8 cellular contexts compared by ENCODE assay signal in the genomic region with DNA sequence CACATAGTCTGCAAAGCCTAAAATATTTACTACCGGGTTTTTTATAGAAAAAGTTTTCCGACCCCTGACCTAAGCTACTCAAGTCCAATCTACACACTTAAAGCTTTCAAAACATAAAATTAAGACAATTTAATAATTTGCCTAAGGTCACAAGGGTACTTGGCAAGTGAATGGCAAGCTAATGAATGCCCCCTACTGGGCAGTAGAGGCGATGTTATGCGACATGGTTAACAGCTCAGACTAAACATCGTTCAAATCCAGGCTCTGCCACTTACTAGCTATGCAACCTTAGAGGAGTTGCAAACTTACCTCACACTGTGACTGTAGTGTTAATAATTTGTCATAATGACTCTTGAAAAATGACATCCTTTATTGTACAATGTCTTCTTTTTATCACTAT.
DNase-seq lines count a peak whose midpoint lies in the region; ATAC-seq and TF ChIP-seq lines count a peak whose summit lies in the region.

No MANE protein-coding gene starts in this region.

- peak; percentile 53 for TF ChIP-seq CTCF in GM12865 (IDR thresholded peaks at IDR 0.05; ENCODE audit: insufficient read depth, low read depth, low read length, missing control alignments)
- peak; percentile 22 for TF ChIP-seq CTCF in thoracic aorta (IDR thresholded peaks at IDR 0.05)

- H3K4me3 ChIP-seq in GM12865 (ENCODE audit: low read depth, low read length): no peak overlapping the region
- no peak overlapping the region for H3K4me3 ChIP-seq in SK-N-MC
- H3K4me3 ChIP-seq in thoracic aorta: no peak overlapping the region

- no peak for ATAC-seq in thoracic aorta (ENCODE audit: insufficient number of reproducible peaks, low FRiP score, low read depth)
- no peak for ATAC-seq in HG03432 (IDR thresholded peaks at IDR 0.05; ENCODE audit: unreplicated experiment)

- H3K4me1 ChIP-seq in thoracic aorta (ENCODE audit: control insufficient read depth in 1 of 2, low read depth in 2 of 2): peaks cover 8 to 25% of the 10 kb centered on the region in 2 donors

- H3K9me3 ChIP-seq in SK-N-MC (ENCODE audit: low read depth, low read length) (no peaks in the 10 kb centered on the region), thoracic aorta (no peaks in the 10 kb centered on the region)

- H3K36me3 ChIP-seq in SK-N-MC (ENCODE audit: insufficient read depth, low read length) (no peaks in the 10 kb centered on the region), thoracic aorta (no peaks in the 10 kb centered on the region)

- H3K27ac ChIP-seq in SK-N-MC: no peak overlapping the region
- H3K27ac ChIP-seq in thoracic aorta: no peak overlapping the region

- H3K9ac ChIP-seq in SK-N-MC (ENCODE audit: insufficient read length): no peak overlapping the region

- H3K27me3 ChIP-seq in thoracic aorta (replicated peaks; ENCODE audit: insufficient read depth): no peaks in the 10 kb centered on the region

- DNase-seq in GM12865 (ENCODE audit: low read depth) (peak; percentile 35), LoVo (ENCODE audit: low spot score) (peak; percentile 27), SK-N-MC (ENCODE audit: low read depth, low spot score) (peak; percentile 24), glomerular endothelial cell (ENCODE audit: extremely low read depth, low read depth, low spot score) (peak; percentile 20), thoracic aorta (ENCODE audit: low spot score) (no peak)
- DNase-seq in stimulated activated CD4-positive, alpha-beta T cell treated with anti-CD3 and anti-CD28 coated beads, Interleukin-4, amount 100 ng/mL, for 1 hour: no peak
- no peak for DNase-seq in central memory CD4-positive, alpha-beta T cell

Comparison
In these comparisons a context has a peak if more than half of its experiments do, and no peak if none do; other contexts are left out.
1. DNase-seq: peak in GM12865 (single experiment), LoVo (single experiment), SK-N-MC (single experiment) and glomerular endothelial cell (single experiment); none in thoracic aorta (single experiment), stimulated activated CD4-positive, alpha-beta T cell treated with anti-CD3 and anti-CD28 coated beads, Interleukin-4, amount 100 ng/mL, for 1 hour (single experiment) and central memory CD4-positive, alpha-beta T cell (single experiment).